ENCODE assay signal across 10 cellular contexts in the genomic region with DNA sequence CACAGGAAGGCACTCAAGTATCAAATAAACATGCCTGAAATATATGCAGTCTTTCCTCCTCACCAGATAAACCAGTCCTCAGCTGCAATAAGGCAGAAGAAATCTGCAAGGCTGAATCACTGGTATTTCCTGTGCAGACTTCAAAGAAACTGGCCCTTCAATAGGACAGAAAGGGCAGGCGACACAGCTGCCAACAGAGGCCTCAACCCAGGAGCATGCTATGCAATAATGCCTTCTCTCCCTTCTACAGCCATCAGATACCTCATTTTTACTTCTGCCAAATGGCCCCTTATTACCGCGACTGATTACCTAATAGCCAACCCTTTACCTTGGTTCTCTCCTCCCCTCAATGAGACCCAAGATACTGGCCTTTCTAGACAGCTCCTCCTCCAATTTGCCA. TPM values are rescaled to one million over a fixed set of nuclear protein-coding genes. Genes with fewer than 3 reads are reported as not detected.
DNase-seq lines count a peak whose midpoint lies in the region; FAIRE-seq and TF ChIP-seq lines count a peak whose summit lies in the region.
"Had no signal": no experiment of that assay in that cellular context is flagged by ENCODE, and none has a peak within 500 bp of the region (broad histone marks: within the 10 kb centered on the region; RNA-seq: fewer than 3 reads in every experiment).

No MANE protein-coding gene starts in this region.

- H2AK5ac ChIP-seq in trophoblast cell (ENCODE audit: low read length), result no peak overlapping the region

- no peak for TF ChIP-seq POLR2A in endothelial cell of umbilical vein (IDR thresholded peaks at IDR 0.05; ENCODE audit: low read depth, low read length)

- no peak overlapping the region for H3K23ac ChIP-seq in trophoblast cell (ENCODE audit: low read length)

- in situ Hi-C loops in GM13976 (cut with MboI; ENCODE audit: low sequenced_read_pairs, unreplicated experiment), result no loop called here

- POLR2A ChIA-PET in OCI-LY7 (lab: Charles Lee), result interaction anchor here (1.0 to 1.6 kb wide), 2 partner anchors 21 to 33 kb away, joined by 5 to 6 read pairs; no protein-coding TSS in a partner anchor
- POLR2A ChIA-PET in endothelial cell of umbilical vein (lab: Charles Lee), result interaction anchor here (1.1 to 1.2 kb wide), 2 partner anchors 40 to 151 kb away, joined by 3 read pairs; a partner anchor contains a TSS

- CTCF ChIA-PET in OCI-LY7 (lab: Charles Lee; ENCODE audit: unreplicated experiment), result interaction anchor here (0.6 to 0.7 kb wide), 2 partner anchors 22 to 1779 kb away, joined by 3 to 4 read pairs; no protein-coding TSS in a partner anchor
- CTCF ChIA-PET in endothelial cell of umbilical vein (lab: Charles Lee), result interaction anchor here (0.9 to 6.9 kb wide), 8 partner anchors 19 to 112 kb away, joined by 3 to 46 read pairs (median 4); no protein-coding TSS in a partner anchor

- no peak overlapping the region for H3K4ac ChIP-seq in trophoblast cell (ENCODE audit: low read depth, low read length)

- BruUV-seq in OCI-LY7 (replicated peaks; lab: Mats Ljungman, UMichigan) (no TSS peak), endothelial cell of umbilical vein (replicated peaks; lab: Mats Ljungman, UMichigan) (TSS peak; percentile 24)

- no CpG with 5 or more reads among the region's 3 CpGs for WGBS in trophoblast cell (ENCODE audit: extremely low coverage, insufficient coverage, insufficient read length)

- dilution Hi-C loops in endothelial cell of umbilical vein (cut with MboI; ENCODE audit: extremely low pct_ligation_motif_present, low sequenced_read_pairs), result no loop called here

- H3K4me2 ChIP-seq in OCI-LY7 (ENCODE audit: low read length) (peak overlapping the region; percentile 21; the same call in 1 of the 2 replicates), endothelial cell of umbilical vein (ENCODE audit: insufficient read depth, low read length) (peak overlapping the region; percentile 75), trophoblast cell (ENCODE audit: low read length) (peak overlapping the region; percentile 46)

- peak overlapping the region; percentile 2 for H2BK120ac ChIP-seq in trophoblast cell (ENCODE audit: insufficient read depth, low read length, poor library complexity)

- intact Hi-C loops in OCI-LY7 (cut with micrococcal nuclease; ENCODE audit: unreplicated experiment) (no loop called here), endothelial cell of umbilical vein (cut with micrococcal nuclease) (loop anchor here (1.0 kb wide), 2 partner anchors 8 to 31 kb away; a partner anchor contains a TSS)

- H4K12ac ChIP-seq in trophoblast cell (ENCODE audit: low read depth, low read length), result no peak overlapping the region

- H3K9me3 ChIP-seq in OCI-LY7 (ENCODE audit: low read length) (no peaks in the 10 kb centered on the region), endothelial cell of umbilical vein (replicated peaks; ENCODE audit: control insufficient read depth, insufficient read depth, low read length) (no peaks in the 10 kb centered on the region), trophoblast cell (ENCODE audit: insufficient read depth, low read depth, low read length) (no peaks in the 10 kb centered on the region)

- H3K4me3 ChIP-seq in OCI-LY7 (ENCODE audit: low read depth, low read length, poor library complexity, severe bottlenecking), result no peak overlapping the region
- H3K4me3 ChIP-seq in endothelial cell of umbilical vein (replicated peaks in 1 of 3; ENCODE audit: insufficient read depth in 1 of 3, low read depth in 1 of 3, low read length in 3 of 3), result peak overlapping the region in 1 of 3 experiments; percentile 4
- H3K4me3 ChIP-seq in trophoblast cell (ENCODE audit: low read depth, low read length), result no peak overlapping the region

- H3K79me1 ChIP-seq in trophoblast cell (ENCODE audit: low read length), result peaks cover 16% of the 10 kb centered on the region

- H4K8ac ChIP-seq in trophoblast cell (ENCODE audit: low read depth, low read length), result peak overlapping the region; percentile 55

- H4K20me1 ChIP-seq in OCI-LY7 (ENCODE audit: insufficient read depth, low read length) (peaks cover 22% of the 10 kb centered on the region), endothelial cell of umbilical vein (replicated peaks; ENCODE audit: control insufficient read depth, extremely low read depth, insufficient read depth, low read length) (no peaks in the 10 kb centered on the region)

- no peaks in the 10 kb centered on the region for H3K9me1 ChIP-seq in endothelial cell of umbilical vein (replicated peaks; ENCODE audit: control insufficient read depth, extremely low read depth, insufficient read depth, low read length)

- TF ChIP-seq CTCF in OCI-LY7 (conservative IDR thresholded peaks at IDR 0.05; ENCODE audit: low read length) (no peak), endothelial cell of umbilical vein (IDR thresholded peaks at IDR 0.05; ENCODE audit: extremely low read depth in 1 of 2, insufficient read depth in 1 of 2, low read depth in 1 of 2, low read length in 2 of 2) (no peak), GM13976 (IDR thresholded peaks at IDR 0.05; ENCODE audit: borderline replicate concordance, control extremely low read depth, extremely low read depth, insufficient read depth, missing control alignments) (no peak)

- H3K14ac ChIP-seq in trophoblast cell (ENCODE audit: low read length), result peak overlapping the region; percentile 2

- H3K18ac ChIP-seq in trophoblast cell (ENCODE audit: low read length), result no peak overlapping the region

- peak overlapping the region; percentile 30 for H4K91ac ChIP-seq in trophoblast cell (ENCODE audit: low read depth, low read length)

- peak overlapping the region; percentile 0 for H2BK12ac ChIP-seq in trophoblast cell (ENCODE audit: low read length)

- H3K9ac ChIP-seq in endothelial cell of umbilical vein (replicated peaks; ENCODE audit: extremely low read depth, insufficient read depth, low read length), result peak overlapping the region; percentile 35
- no peak overlapping the region for H3K9ac ChIP-seq in trophoblast cell (ENCODE audit: low read length)

- H2AFZ ChIP-seq in OCI-LY7 (ENCODE audit: low read length) (no peak overlapping the region), endothelial cell of umbilical vein (ENCODE audit: low read depth, low read length) (no peak overlapping the region), trophoblast cell (ENCODE audit: insufficient read depth, low read length, poor library complexity) (no peak overlapping the region)

- DNase-seq in EH (ENCODE audit: low read depth), result peak; percentile 88
- DNase-seq in OCI-LY7 (ENCODE audit: low spot score), result peak; percentile 65
- peak; percentile 80 for DNase-seq in endothelial cell of umbilical vein (ENCODE audit: low read depth, low spot score)
- DNase-seq in trophoblast cell, result peak; percentile 79 to 90
- no peak for DNase-seq in GM13976 (ENCODE audit: low spot score)
- DNase-seq in hypothalamus (lab: John Stamatoyannopoulos, UW), result no peak
- no peak for DNase-seq in NCI-H2171 treated with DMSO at 0.1 percent for 48 hours (lab: John Stamatoyannopoulos, UW)
- no peak for DNase-seq in frontal cortex (ENCODE audit: low spot score in 2 of 2)
- DNase-seq: anterior cingulate cortex, NCI-H82 had no signal

- peak overlapping the region; percentile 14 for H3K27ac ChIP-seq in OCI-LY7 (ENCODE audit: low read depth, low read length, poor library complexity, severe bottlenecking)
- peak overlapping the region; percentile 65 for H3K27ac ChIP-seq in endothelial cell of umbilical vein (ENCODE audit: insufficient read depth, low read depth, low read length)
- H3K27ac ChIP-seq in trophoblast cell (ENCODE audit: low read depth, low read length), result peak overlapping the region; percentile 82

- peak overlapping the region; percentile 23 for H2BK5ac ChIP-seq in trophoblast cell (ENCODE audit: low read depth, low read length, poor library complexity)

- H3K36me3 ChIP-seq in OCI-LY7 (ENCODE audit: insufficient read depth, low read length), result peaks cover 56% of the 10 kb centered on the region
- no peaks in the 10 kb centered on the region for H3K36me3 ChIP-seq in endothelial cell of umbilical vein (ENCODE audit: control insufficient read depth in 2 of 2, extremely low read depth in 1 of 2, insufficient read depth in 2 of 2, low read length in 2 of 2)
- peaks cover 5 to 8% of the 10 kb centered on the region in 2 experiments for H3K36me3 ChIP-seq in trophoblast cell (ENCODE audit: control insufficient read depth in 1 of 2, insufficient read depth in 2 of 2, low read length in 2 of 2)

- H3K9me2 ChIP-seq in OCI-LY7 (ENCODE audit: insufficient read depth, low read length), result no peaks in the 10 kb centered on the region

- peaks cover 74% of the 10 kb centered on the region for H3K79me2 ChIP-seq in OCI-LY7 (ENCODE audit: insufficient read depth, low read depth, low read length)
- H3K79me2 ChIP-seq in endothelial cell of umbilical vein (ENCODE audit: control insufficient read depth, insufficient read depth, low read length), result peaks cover 85% of the 10 kb centered on the region
- peaks cover 7% of the 10 kb centered on the region for H3K79me2 ChIP-seq in trophoblast cell (ENCODE audit: control insufficient read depth, insufficient read depth, low read length, poor library complexity)

- FAIRE-seq in endothelial cell of umbilical vein (lab: Jason Lieb, UNC), result peak; percentile 94
- FAIRE-seq in frontal cortex (lab: Jason Lieb, UNC), result no peak

- H3K4me1 ChIP-seq in OCI-LY7 (ENCODE audit: insufficient read depth, low read length, poor library complexity, severe bottlenecking) (peaks cover 42% of the 10 kb centered on the region), endothelial cell of umbilical vein (ENCODE audit: control insufficient read depth, extremely low read depth, insufficient read depth, low read length) (peaks cover 54% of the 10 kb centered on the region), trophoblast cell (ENCODE audit: control insufficient read depth in 1 of 2, insufficient read depth in 2 of 2, low read length in 2 of 2) (peaks cover 17 to 24% of the 10 kb centered on the region in 2 experiments)

- no peaks in the 10 kb centered on the region for H3K27me3 ChIP-seq in endothelial cell of umbilical vein (ENCODE audit: control insufficient read depth in 2 of 2, insufficient read depth in 2 of 2, low read length in 2 of 2)
- H3K27me3 ChIP-seq in trophoblast cell (ENCODE audit: insufficient read depth, low read length), result no peaks in the 10 kb centered on the region

RNA-seq across cellular contexts. Expression of a gene that starts 8.0 kb away (rescaled TPM):
- total RNA-seq in OCI-LY7 (2014; rRNA removed; shearing (Covaris generic)), result 159 and 160 TPM in 2 replicates
- total RNA-seq in OCI-LY7 (2022) (148 and 172 TPM in 2 replicates), endothelial cell of umbilical vein (164 and 168 TPM in 2 replicates), frontal cortex (110 TPM)
- polyA plus RNA-seq in endothelial cell of umbilical vein, result 120 and 121 TPM in 2 replicates
- polyA plus RNA-seq in endothelial cell of umbilical vein (2011; cell fraction: cytosol; rRNA removed), result 87.0 and 100 TPM in 2 replicates
- 431 and 446 TPM in 2 replicates for polyA plus RNA-seq in endothelial cell of umbilical vein (2011; cell fraction: nucleus; rRNA removed)
- 88.8 and 93.2 TPM in 2 replicates for polyA plus RNA-seq in endothelial cell of umbilical vein (2012)
- 278 and 288 TPM in 2 replicates for polyA minus RNA-seq in endothelial cell of umbilical vein
- polyA minus RNA-seq in endothelial cell of umbilical vein (2011; cell fraction: cytosol; rRNA and poly(A)+ RNA removed), result 121 TPM
- polyA minus RNA-seq in endothelial cell of umbilical vein (2011; cell fraction: nucleus; rRNA and poly(A)+ RNA removed), result 210 and 252 TPM in 2 replicates
- 86.2 and 86.4 TPM in 2 replicates for polyA plus RNA-seq in trophoblast cell (2013)

RNA-seq across cellular contexts. Expression of a gene that starts 8.3 kb away (rescaled TPM):
- 15.3 and 21.1 TPM in 2 replicates for total RNA-seq in OCI-LY7 (2014; rRNA removed; shearing (Covaris generic))
- 9.9 and 10.8 TPM in 2 replicates for total RNA-seq in OCI-LY7 (2022)
- 3.8 and 6.1 TPM in 2 replicates for total RNA-seq in endothelial cell of umbilical vein
- 3.5 and 4.4 TPM in 2 replicates for polyA plus RNA-seq in endothelial cell of umbilical vein
- 4.7 and 6.3 TPM in 2 replicates for polyA plus RNA-seq in endothelial cell of umbilical vein (2011; cell fraction: cytosol; rRNA removed)
- polyA plus RNA-seq in endothelial cell of umbilical vein (2011; cell fraction: nucleus; rRNA removed), result 4.0 and 5.5 TPM in 2 replicates
- polyA plus RNA-seq in endothelial cell of umbilical vein (2012), result 5.2 and 6.5 TPM in 2 replicates
- polyA minus RNA-seq in endothelial cell of umbilical vein, result 7.5 and 9.1 TPM in 2 replicates
- 4.3 TPM for polyA minus RNA-seq in endothelial cell of umbilical vein (2011; cell fraction: cytosol; rRNA and poly(A)+ RNA removed)
- 1.3 and 2.6 TPM in 2 replicates for polyA minus RNA-seq in endothelial cell of umbilical vein (2011; cell fraction: nucleus; rRNA and poly(A)+ RNA removed)
- polyA plus RNA-seq in trophoblast cell (2013), result 3.8 and 4.1 TPM in 2 replicates
- 6.5 TPM for total RNA-seq in frontal cortex

RNA-seq across cellular contexts. Expression of a gene that starts 30.7 kb away (rescaled TPM):
- total RNA-seq in OCI-LY7 (2014; rRNA removed; shearing (Covaris generic)), result 50.7 and 64.1 TPM in 2 replicates
- total RNA-seq in OCI-LY7 (2022), result 58.6 and 61.8 TPM in 2 replicates
- 91.1 and 95.1 TPM in 2 replicates for total RNA-seq in endothelial cell of umbilical vein
- polyA plus RNA-seq in endothelial cell of umbilical vein, result 174 and 214 TPM in 2 replicates
- 161 and 169 TPM in 2 replicates for polyA plus RNA-seq in endothelial cell of umbilical vein (2011; cell fraction: cytosol; rRNA removed)
- 71.7 and 89.6 TPM in 2 replicates for polyA plus RNA-seq in endothelial cell of umbilical vein (2011; cell fraction: nucleus; rRNA removed)
- polyA plus RNA-seq in endothelial cell of umbilical vein (2012), result 131 and 133 TPM in 2 replicates
- polyA minus RNA-seq in endothelial cell of umbilical vein, result 127 and 132 TPM in 2 replicates
- polyA minus RNA-seq in endothelial cell of umbilical vein (2011; cell fraction: cytosol; rRNA and poly(A)+ RNA removed), result 108 TPM
- 50.9 and 54.2 TPM in 2 replicates for polyA minus RNA-seq in endothelial cell of umbilical vein (2011; cell fraction: nucleus; rRNA and poly(A)+ RNA removed)
- polyA plus RNA-seq in trophoblast cell (2013), result 74.4 and 74.6 TPM in 2 replicates
- total RNA-seq in frontal cortex, result 44.4 TPM

RNA-seq across cellular contexts. Expression of a gene that starts 33.4 kb away (rescaled TPM):
- not detected in 2 replicates for total RNA-seq in OCI-LY7 (2014; rRNA removed; shearing (Covaris generic))
- total RNA-seq in OCI-LY7 (2022), result not detected in 2 replicates
- total RNA-seq in endothelial cell of umbilical vein, result not detected in 2 replicates
- polyA plus RNA-seq in endothelial cell of umbilical vein, result 0.08 TPM in 1 of 2 replicates, not detected in the other
- polyA plus RNA-seq in endothelial cell of umbilical vein (2011; cell fraction: cytosol; rRNA removed), result not detected in 2 replicates
- polyA plus RNA-seq in endothelial cell of umbilical vein (2011; cell fraction: nucleus; rRNA removed), result not detected in 2 replicates
- not detected in 2 replicates for polyA plus RNA-seq in endothelial cell of umbilical vein (2012)
- not detected in 2 replicates for polyA minus RNA-seq in endothelial cell of umbilical vein
- not detected for polyA minus RNA-seq in endothelial cell of umbilical vein (2011; cell fraction: cytosol; rRNA and poly(A)+ RNA removed)
- not detected in 2 replicates for polyA minus RNA-seq in endothelial cell of umbilical vein (2011; cell fraction: nucleus; rRNA and poly(A)+ RNA removed)
- polyA plus RNA-seq in trophoblast cell (2013), result not detected in 2 replicates
- not detected for total RNA-seq in frontal cortex

RNA-seq across cellular contexts. Expression of a gene that starts 40.1 kb away (rescaled TPM):
- 48.2 and 77.7 TPM in 2 replicates for total RNA-seq in OCI-LY7 (2014; rRNA removed; shearing (Covaris generic))
- total RNA-seq in OCI-LY7 (2022) (61.2 and 62.4 TPM in 2 replicates), endothelial cell of umbilical vein (67.0 and 72.4 TPM in 2 replicates), frontal cortex (17.5 TPM)
- polyA plus RNA-seq in endothelial cell of umbilical vein, result 52.0 and 70.5 TPM in 2 replicates
- polyA plus RNA-seq in endothelial cell of umbilical vein (2011; cell fraction: cytosol; rRNA removed), result 91.5 and 121 TPM in 2 replicates
- polyA plus RNA-seq in endothelial cell of umbilical vein (2011; cell fraction: nucleus; rRNA removed), result 44.9 and 59.6 TPM in 2 replicates
- polyA plus RNA-seq in endothelial cell of umbilical vein (2012), result 62.1 and 84.8 TPM in 2 replicates
- polyA minus RNA-seq in endothelial cell of umbilical vein, result 37.0 and 39.0 TPM in 2 replicates
- 26.0 TPM for polyA minus RNA-seq in endothelial cell of umbilical vein (2011; cell fraction: cytosol; rRNA and poly(A)+ RNA removed)
- polyA minus RNA-seq in endothelial cell of umbilical vein (2011; cell fraction: nucleus; rRNA and poly(A)+ RNA removed), result 13.9 and 18.7 TPM in 2 replicates
- 47.7 TPM in 2 replicates for polyA plus RNA-seq in trophoblast cell (2013)

Comparison
In these comparisons a context has a peak if more than half of its experiments do, and no peak if none do; other contexts are left out.
1. DNase-seq: peak in EH (single experiment), OCI-LY7 (single experiment), endothelial cell of umbilical vein (single experiment) and trophoblast cell (2 of 2); none in GM13976 (single experiment), hypothalamus (0 of 51), NCI-H2171 treated with DMSO at 0.1 percent for 48 hours (single experiment) and frontal cortex (0 of 2).
2. H3K27ac ChIP-seq: peak in every context shown above with its lines; median percentile 82 in trophoblast cell; 65 in endothelial cell of umbilical vein; 14 in OCI-LY7.
3. H3K4me2 ChIP-seq: peak in every context shown above with its lines; median percentile 75 in endothelial cell of umbilical vein; 46 in trophoblast cell; 21 in OCI-LY7.